21 cellular contexts compared by ENCODE assay signal in the genomic region with DNA sequence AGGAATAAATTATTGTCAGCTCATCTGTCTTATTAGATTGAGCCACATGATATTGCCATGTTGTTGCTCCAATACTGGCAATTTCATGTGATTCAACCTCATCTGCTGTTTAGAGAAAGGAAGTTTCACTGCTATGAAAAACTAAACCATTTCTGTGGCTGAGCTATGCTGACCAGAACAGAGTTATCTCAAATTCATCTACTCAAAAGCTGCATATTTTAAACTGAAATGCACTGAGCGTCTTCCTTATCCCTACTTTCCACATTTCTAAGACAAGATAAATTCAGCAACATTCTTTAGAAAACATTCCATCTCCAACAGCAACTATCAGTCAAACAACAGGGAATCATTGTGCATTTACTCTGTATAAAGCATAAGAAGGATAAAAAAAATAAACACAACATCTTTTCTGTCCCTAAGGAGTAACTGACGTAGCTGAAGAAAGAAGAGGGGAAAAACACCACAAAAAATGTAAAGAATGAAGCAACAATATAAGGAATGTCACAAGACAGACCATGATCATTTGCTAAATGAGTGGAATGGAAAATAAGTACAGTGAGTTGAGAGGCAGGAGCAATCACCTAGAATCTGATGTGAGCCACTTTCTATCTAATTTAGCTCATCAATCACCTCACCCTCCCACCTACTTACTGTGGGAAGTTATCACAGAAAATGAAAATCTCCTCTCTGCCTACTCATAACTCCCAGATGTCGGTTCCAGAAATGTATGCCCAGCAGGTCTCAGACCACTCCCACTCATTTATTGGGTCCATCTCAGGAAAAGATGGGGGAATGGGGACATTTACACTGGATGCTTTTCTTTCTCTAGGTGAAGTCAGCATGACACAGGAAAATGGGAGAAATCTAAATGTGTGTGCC.
DNase-seq lines count a peak whose midpoint lies in the region; ATAC-seq and TF ChIP-seq lines count a peak whose summit lies in the region.
"Had no signal": no experiment of that assay in that cellular context is flagged by ENCODE, and none has a peak within 500 bp of the region (broad histone marks: within the 10 kb centered on the region; RNA-seq: fewer than 3 reads in every experiment).

No MANE protein-coding gene starts in this region.

- no peak overlapping the region for H2BK15ac ChIP-seq in IMR-90 (ENCODE audit: low read depth, low read length)

- peak overlapping the region; percentile 6 for H3K27ac Mint-ChIP-seq in neural progenitor cell

- H3K4me1 Mint-ChIP-seq in neural progenitor cell: peaks cover 8% of the 10 kb centered on the region
- H3K4me1 Mint-ChIP-seq: CD4-positive, CD25-positive, alpha-beta regulatory T cell had no signal

- no TSS peak for BruUV-seq in IMR-90 (replicated peaks; lab: Mats Ljungman, UMichigan)

- ATAC-seq in IMR-90 (ENCODE audit: low read depth): peak; percentile 37
- ATAC-seq in GM19467 (IDR thresholded peaks at IDR 0.05; ENCODE audit: unreplicated experiment): no peak
- ATAC-seq: HCT116, heart left ventricle, PC-3 had no signal

- H2BK20ac ChIP-seq in IMR-90 (ENCODE audit: low read depth, low read length): no peak overlapping the region

- H3K4me3 Mint-ChIP-seq in neural progenitor cell: no peak overlapping the region
- H3K4me3 Mint-ChIP-seq: CD4-positive, CD25-positive, alpha-beta regulatory T cell had no signal

- POLR2A ChIA-PET in IMR-90 (lab: Charles Lee; ENCODE audit: unreplicated experiment): no interaction called here

- H4K5ac ChIP-seq in IMR-90 (ENCODE audit: low read depth, low read length): no peak overlapping the region

- H3F3A ChIP-seq in neural progenitor cell (ENCODE audit: low read depth): no peaks in the 10 kb centered on the region

- CTCF ChIA-PET in IMR-90 (lab: Yijun Ruan, JAX): no interaction called here

- no peak overlapping the region for H2BK120ac ChIP-seq in IMR-90 (ENCODE audit: low read depth, low read length)

- H3K4ac ChIP-seq in IMR-90 (ENCODE audit: low read depth, low read length): no peak overlapping the region

- H3K56ac ChIP-seq in IMR-90 (ENCODE audit: extremely low read depth, insufficient read depth, low read length): no peak overlapping the region

- H3K9me1 ChIP-seq in IMR-90 (ENCODE audit: insufficient read depth, low read length): no peaks in the 10 kb centered on the region

- H3K4me3 ChIP-seq in IMR-90 (ENCODE audit: insufficient read depth, low read depth, low read length): no peak overlapping the region
- H3K4me3 ChIP-seq in neural progenitor cell: no peak overlapping the region
- H3K4me3 ChIP-seq: coronary artery, heart left ventricle, sigmoid colon, SJCRH30 had no signal

- H3K9me3 ChIP-seq in IMR-90 (ENCODE audit: control insufficient read depth, insufficient read depth, low read length): peaks cover 10% of the 10 kb centered on the region
- H3K9me3 ChIP-seq in neural progenitor cell (ENCODE audit: low read depth): no peaks in the 10 kb centered on the region
- H3K9me3 ChIP-seq: SJCRH30 had no signal

- no peak overlapping the region for H3K4me2 ChIP-seq in IMR-90 (ENCODE audit: low read depth, low read length)
- no peak overlapping the region for H3K4me2 ChIP-seq in neural progenitor cell

- H3K27ac ChIP-seq in IMR-90 (ENCODE audit: insufficient read depth, low read length) (no peak overlapping the region), neural progenitor cell (no peak overlapping the region)
- H3K27ac ChIP-seq: coronary artery, epithelial cell of prostate, heart left ventricle, sigmoid colon, SJCRH30 had no signal

- no peak overlapping the region for H2AK9ac ChIP-seq in IMR-90 (replicated peaks; ENCODE audit: low read depth, low read length, poor library complexity)

- H4K20me1 ChIP-seq in IMR-90 (ENCODE audit: insufficient read depth, low read length) (no peaks in the 10 kb centered on the region), neural progenitor cell (ENCODE audit: low read depth) (no peaks in the 10 kb centered on the region)

- H3K79me1 ChIP-seq in IMR-90 (ENCODE audit: low read depth in 1 of 2, low read length in 2 of 2): no peaks in the 10 kb centered on the region

- no CpG with 5 or more reads among the region's 3 CpGs for WGBS in IMR-90 (ENCODE audit: extremely low coverage in 2 of 2, insufficient read length in 1 of 2), 2 experiments

- no peak overlapping the region for H2AK5ac ChIP-seq in IMR-90 (ENCODE audit: low read depth, low read length)

- H3K4me1 ChIP-seq in IMR-90 (ENCODE audit: control insufficient read depth, insufficient read depth, low read length) (no peaks in the 10 kb centered on the region), neural progenitor cell (no peaks in the 10 kb centered on the region)
- H3K4me1 ChIP-seq: sigmoid colon, SJCRH30 had no signal

- H4K8ac ChIP-seq in IMR-90 (ENCODE audit: low read depth in 2 of 2, low read length in 2 of 2): no peak overlapping the region

- H4K91ac ChIP-seq in IMR-90 (ENCODE audit: insufficient read depth, low read depth, low read length): no peak overlapping the region

- H2BK5ac ChIP-seq in IMR-90 (ENCODE audit: low read depth, low read length, poor library complexity, severe bottlenecking): no peak overlapping the region

- no peak for TF ChIP-seq CTCF in IMR-90 (conservative IDR thresholded peaks at IDR 0.05; ENCODE audit: low read depth, low read length)
- TF ChIP-seq CTCF in neural progenitor cell (IDR thresholded peaks at IDR 0.05): no peak

- peaks cover 3% of the 10 kb centered on the region for H3K27me3 Mint-ChIP-seq in neural progenitor cell (ENCODE audit: insufficient read depth, low read depth)
- H3K27me3 Mint-ChIP-seq: CD4-positive, CD25-positive, alpha-beta regulatory T cell had no signal

- H3K36me3 Mint-ChIP-seq in neural progenitor cell: no peaks in the 10 kb centered on the region

- H3K18ac ChIP-seq in IMR-90 (ENCODE audit: low read depth, low read length): no peak overlapping the region

- H3K9ac ChIP-seq in IMR-90 (ENCODE audit: low read depth, low read length) (no peak overlapping the region), neural progenitor cell (no peak overlapping the region)

- no peaks in the 10 kb centered on the region for H3K27me3 ChIP-seq in IMR-90 (ENCODE audit: control insufficient read depth, insufficient read depth, low read length)
- H3K27me3 ChIP-seq in neural progenitor cell: no peaks in the 10 kb centered on the region
- H3K27me3 ChIP-seq: heart left ventricle, sigmoid colon, SJCRH30 had no signal

- no peaks in the 10 kb centered on the region for H3K79me2 ChIP-seq in neural progenitor cell (ENCODE audit: low read depth)

- H3K36me3 ChIP-seq in IMR-90 (ENCODE audit: control insufficient read depth, insufficient read depth, low read length) (no peaks in the 10 kb centered on the region), neural progenitor cell (no peaks in the 10 kb centered on the region)
- H3K36me3 ChIP-seq: heart left ventricle, sigmoid colon, SJCRH30 had no signal

- DNase-seq in IMR-90 (no peak), fibroblast of gingiva (ENCODE audit: low read depth) (peak; percentile 1), neural progenitor cell (ENCODE audit: low spot score) (no peak), UCSD-AML1 (lab: John Stamatoyannopoulos, UW; ENCODE audit: unreplicated experiment) (no peak), occipital lobe (lab: John Stamatoyannopoulos, UW) (no peak), NCI-H226 (no peak)
- DNase-seq: activated effector memory CD4-positive, alpha-beta T cell treated with anti-CD3 and anti-CD28 coated beads, Interleukin-2, amount 50 U/mL, for 16 hours; CD4-positive, CD25-positive, alpha-beta regulatory T cell; DMS53; heart left ventricle; NCI-H1417; PC-3; sigmoid colon; SJCRH30; stimulated activated CD4-positive, alpha-beta T cell treated with anti-CD3 and anti-CD28 coated beads, Interleukin-4, amount 100 ng/mL, for 4 hours; stimulated activated CD8-positive, alpha-beta memory T cell treated with anti-CD3 and anti-CD28 coated beads, Interleukin-4, amount 100 ng/mL, for 48 hours; T1000 had no signal

- no peak overlapping the region for H3K23ac ChIP-seq in IMR-90 (ENCODE audit: low read depth, low read length)

- in situ Hi-C loops in IMR-90 (cut with MboI; ENCODE audit: low sequenced_read_pairs): no loop called here

- TF ChIP-seq POLR2A in IMR-90 (IDR thresholded peaks at IDR 0.05; ENCODE audit: low read depth, low read length): no peak

- intact Hi-C loops in IMR-90 (cut with micrococcal nuclease): no loop called here

- TF ChIP-seq RAD21 in IMR-90 (IDR thresholded peaks at IDR 0.05; ENCODE audit: low read length): no peak

- no peak overlapping the region for H3K14ac ChIP-seq in IMR-90 (replicated peaks; ENCODE audit: low read depth, low read length)

- dilution Hi-C loops in IMR-90 (cut with HindIII; ENCODE audit: low sequenced_read_pairs, unreplicated experiment): no loop called here

- H3K9me3 Mint-ChIP-seq in neural progenitor cell: peaks cover 26% of the 10 kb centered on the region

- H2AFZ ChIP-seq in IMR-90 (replicated peaks; ENCODE audit: low read length, poor library complexity) (no peak overlapping the region), neural progenitor cell (replicated peaks) (no peak overlapping the region)

TF ChIP-seq in IMR-90, 13 proteins besides CTCF, POLR2A, EP300 and RAD21 (continues in another document):
- TF ChIP-seq SMC3 (IDR thresholded peaks at IDR 0.05; ENCODE audit: low read depth, low read length) (no peak), MAFK (IDR thresholded peaks at IDR 0.05; ENCODE audit: low read depth, low read length) (no peak), RFX5 (IDR thresholded peaks at IDR 0.05; ENCODE audit: low read depth, low read length) (no peak), CEBPB (IDR thresholded peaks at IDR 0.05; ENCODE audit: low read depth, low read length) (no peak), FOS (IDR thresholded peaks at IDR 0.05; ENCODE audit: low read depth, low read length) (no peak), MXI1 (IDR thresholded peaks at IDR 0.05; ENCODE audit: borderline replicate concordance, low read depth, low read length) (no peak), NFE2L2 (IDR thresholded peaks at IDR 0.05; ENCODE audit: low read depth, low read length) (no peak), CHD1 (IDR thresholded peaks at IDR 0.05; ENCODE audit: low read depth, low read length) (no peak), RCOR1 (IDR thresholded peaks at IDR 0.05; ENCODE audit: insufficient replicate concordance, low read length) (no peak)
- TF ChIP-seq, protein P1, sequence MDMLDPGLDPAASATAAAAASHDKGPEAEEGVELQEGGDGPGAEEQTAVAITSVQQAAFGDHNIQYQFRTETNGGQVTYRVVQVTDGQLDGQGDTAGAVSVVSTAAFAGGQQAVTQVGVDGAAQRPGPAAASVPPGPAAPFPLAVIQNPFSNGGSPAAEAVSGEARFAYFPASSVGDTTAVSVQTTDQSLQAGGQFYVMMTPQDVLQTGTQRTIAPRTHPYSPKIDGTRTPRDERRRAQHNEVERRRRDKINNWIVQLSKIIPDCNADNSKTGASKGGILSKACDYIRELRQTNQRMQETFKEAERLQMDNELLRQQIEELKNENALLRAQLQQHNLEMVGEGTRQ (IDR thresholded peaks at IDR 0.05; ENCODE audit: low read depth, low read length): no peak
